Comparison of ENCODE assay signal across 16 cellular contexts in the genomic region with DNA sequence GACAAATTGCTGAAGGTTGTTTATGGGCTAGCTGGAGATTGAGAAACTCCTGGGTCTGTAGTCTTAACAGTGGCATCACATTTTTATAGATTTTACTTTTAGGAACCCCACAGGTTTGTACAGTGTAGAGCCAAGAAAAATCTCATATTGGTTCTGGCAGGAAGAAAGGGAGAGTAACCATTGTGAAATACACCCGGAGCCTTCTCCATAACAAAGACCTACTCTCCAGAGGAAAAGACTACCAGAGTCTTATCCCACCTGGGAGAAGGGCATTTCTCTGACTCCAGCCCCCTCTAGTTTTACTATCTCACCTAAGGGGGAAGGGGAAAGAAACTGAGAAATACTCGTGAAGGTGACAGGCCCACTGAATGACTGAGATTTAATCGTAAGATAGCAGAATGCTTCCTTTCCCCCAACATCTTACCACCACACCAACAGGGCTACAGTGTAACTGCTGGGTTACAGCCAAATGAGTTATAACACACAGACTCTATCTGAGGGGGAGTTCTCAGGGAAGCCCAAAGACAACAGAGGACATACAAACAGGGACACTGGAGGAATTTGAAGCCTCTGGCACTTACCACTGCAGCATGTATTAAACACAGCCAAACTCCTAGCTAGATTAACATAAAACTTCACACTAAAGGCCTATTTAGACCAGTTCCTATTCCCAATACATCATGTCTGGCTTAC. TPM values are rescaled to one million over a fixed set of nuclear protein-coding genes. Genes with fewer than 3 reads are reported as not detected.
"Had no signal": no experiment of that assay in that cellular context is flagged by ENCODE, and none has a peak within 500 bp of the region (broad histone marks: within the 10 kb centered on the region; RNA-seq: fewer than 3 reads in every experiment).

No MANE protein-coding gene starts in this region.

- H3K9me3 Mint-ChIP-seq: nephron progenitor cell had no signal

- H3K27ac Mint-ChIP-seq: naive thymus-derived CD4-positive, alpha-beta T cell; nephron progenitor cell had no signal

- FAIRE-seq: small intestine had no signal

- H3K36me3 Mint-ChIP-seq: naive thymus-derived CD4-positive, alpha-beta T cell had no signal

- H3K4me1 Mint-ChIP-seq: naive thymus-derived CD4-positive, alpha-beta T cell had no signal

- H3K27ac ChIP-seq: colonic mucosa, heart left ventricle, neutrophil, stomach had no signal

- H3K4me3 Mint-ChIP-seq: naive thymus-derived CD4-positive, alpha-beta T cell; nephron progenitor cell had no signal

- H3K4me1 ChIP-seq: colonic mucosa, heart left ventricle, stomach had no signal

- H3K4me3 ChIP-seq: colonic mucosa, heart left ventricle, stomach had no signal

- H3K9me3 ChIP-seq: colonic mucosa, heart left ventricle, neutrophil, stomach had no signal

- H3K36me3 ChIP-seq: colonic mucosa, heart left ventricle, neutrophil, stomach had no signal

- H3K27me3 ChIP-seq: colonic mucosa, stomach had no signal

- DNase-seq: colonic mucosa; effector CD4-positive, alpha-beta T cell; foreskin melanocyte; heart left ventricle; hypothalamus; left colon; naive thymus-derived CD4-positive, alpha-beta T cell; nephron progenitor cell; small intestine; stimulated activated CD4-positive, alpha-beta T cell treated with anti-CD3 and anti-CD28 coated beads, Interleukin-12 subunit alpha, Interleukin-12 subunit beta, amount 100 ng/mL, for 4 hours; stimulated activated naive CD4-positive, alpha-beta T cell; stomach; trophoblast cell had no signal

- ATAC-seq: heart left ventricle; left colon; naive thymus-derived CD4-positive, alpha-beta T cell had no signal

RNA-seq across cellular contexts. Expression of gene SYN2, which starts 56.1 kb away (rescaled TPM):
- total RNA-seq: liver, osteoblast had no signal
